In genomic region chr17:11142231-11142630, GRCh38 we compare ENCODE assay signal across 21 cellular contexts.
"Had no signal": no experiment of that assay in that cellular context is flagged by ENCODE, and none has a peak within 500 bp of the region (broad histone marks: within the 10 kb centered on the region; RNA-seq: fewer than 3 reads in every experiment).

No MANE protein-coding gene starts in this region.

- H3K9me3 ChIP-seq: esophagus muscularis mucosa, gastroesophageal sphincter, left lung, lower lobe of right lung had no signal

- H3K27ac Mint-ChIP-seq: immature natural killer cell; mesothelial cell of epicardium; naive thymus-derived CD4-positive, alpha-beta T cell had no signal

- H3K4me3 ChIP-seq: coronary artery, dorsolateral prefrontal cortex, esophagus muscularis mucosa, gastroesophageal sphincter, heart left ventricle, hepatocyte, left lung, lower lobe of right lung had no signal

- H3K36me3 Mint-ChIP-seq: immature natural killer cell; mesothelial cell of epicardium; naive thymus-derived CD4-positive, alpha-beta T cell had no signal

- H3K36me3 ChIP-seq: esophagus muscularis mucosa, gastroesophageal sphincter, heart left ventricle, left lung, lower lobe of right lung had no signal

- H3K4me1 ChIP-seq: esophagus muscularis mucosa, foreskin keratinocyte, gastroesophageal sphincter, left lung, lower lobe of right lung had no signal

- H3K27ac ChIP-seq: coronary artery, esophagus muscularis mucosa, foreskin keratinocyte, gastroesophageal sphincter, heart left ventricle, hepatocyte, left lung, lower lobe of right lung had no signal

- DNase-seq: dermis blood vessel endothelial cell; dorsolateral prefrontal cortex; effector CD4-positive, alpha-beta T cell; effector memory CD4-positive, alpha-beta T cell; foreskin keratinocyte; heart left ventricle; hypothalamus; immature natural killer cell; islet precursor cell; kidney; kidney glomerular epithelial cell; left lung; left ventricle myocardium superior; lower lobe of right lung; mesenchymal stem cell; naive thymus-derived CD4-positive, alpha-beta T cell had no signal

- H3K4me3 Mint-ChIP-seq: immature natural killer cell; mesothelial cell of epicardium; naive thymus-derived CD4-positive, alpha-beta T cell had no signal

- H3K4me1 Mint-ChIP-seq: immature natural killer cell; naive thymus-derived CD4-positive, alpha-beta T cell had no signal

- H3K27me3 ChIP-seq: dorsolateral prefrontal cortex, esophagus muscularis mucosa, foreskin keratinocyte, gastroesophageal sphincter, heart left ventricle, left lung had no signal

- ATAC-seq: foreskin keratinocyte; gastroesophageal sphincter; heart left ventricle; left lung; left ventricle myocardium superior; lower lobe of right lung; naive thymus-derived CD4-positive, alpha-beta T cell had no signal

- H3K9me3 Mint-ChIP-seq: mesothelial cell of epicardium had no signal
